ENCODE assay signal across 11 cellular contexts in genomic region chr18:58135170-58135569, GRCh38.
DNase-seq lines count a peak whose midpoint lies in the region; ATAC-seq lines count a peak whose summit lies in the region.
"Had no signal": no experiment of that assay in that cellular context is flagged by ENCODE, and none has a peak within 500 bp of the region (broad histone marks: within the 10 kb centered on the region; RNA-seq: fewer than 3 reads in every experiment).

No MANE protein-coding gene starts in this region.

- DNase-seq in GM04503 (ENCODE audit: low read depth) (peak; percentile 89), amniotic epithelial cell (ENCODE audit: low read depth) (peak; percentile 89), NCI-H1436 treated with DMSO at 0.1 percent for 48 hours (lab: John Stamatoyannopoulos, UW) (no peak), middle frontal gyrus (ENCODE audit: extremely low spot score, low spot score) (no peak), cerebellar nuclear complex (lab: John Stamatoyannopoulos, UW) (no peak), dermis blood vessel endothelial cell (no peak)
- DNase-seq in natural killer cell treated with Interleukin-12 subunit alpha and Interleukin-12 subunit beta and Interleukin-15 and Interleukin-18, amount 100 ng/mL, for 72 hours (ENCODE audit: low spot score): no peak
- DNase-seq: aorta, GOT3 had no signal

- H3K4me1 Mint-ChIP-seq in natural killer cell treated with Interleukin-12 subunit alpha and Interleukin-12 subunit beta and Interleukin-15 and Interleukin-18, amount 100 ng/mL, for 72 hours (ENCODE audit: low read depth in 2 of 2): peaks cover 11 to 12% of the 10 kb centered on the region in 2 donors

- H3K27me3 Mint-ChIP-seq in natural killer cell treated with Interleukin-12 subunit alpha and Interleukin-12 subunit beta and Interleukin-15 and Interleukin-18, amount 100 ng/mL, for 72 hours: peaks cover 6 to 8% of the 10 kb centered on the region in 2 donors

- no peak overlapping the region for H3K27ac Mint-ChIP-seq in natural killer cell treated with Interleukin-12 subunit alpha and Interleukin-12 subunit beta and Interleukin-15 and Interleukin-18, amount 100 ng/mL, for 72 hours

- no peak overlapping the region for H3K4me3 Mint-ChIP-seq in natural killer cell treated with Interleukin-12 subunit alpha and Interleukin-12 subunit beta and Interleukin-15 and Interleukin-18, amount 100 ng/mL, for 72 hours
- H3K4me3 Mint-ChIP-seq: neural crest cell had no signal

- H3K36me3 Mint-ChIP-seq in natural killer cell treated with Interleukin-12 subunit alpha and Interleukin-12 subunit beta and Interleukin-15 and Interleukin-18, amount 100 ng/mL, for 72 hours: no peaks in the 10 kb centered on the region

- peak; percentile 56 for ATAC-seq in HG02678 (IDR thresholded peaks at IDR 0.05; ENCODE audit: unreplicated experiment)
- peak; percentile 79 to 80 for ATAC-seq in natural killer cell treated with Interleukin-12 subunit alpha and Interleukin-12 subunit beta and Interleukin-15 and Interleukin-18, amount 100 ng/mL, for 72 hours

- no peaks in the 10 kb centered on the region for H3K9me3 Mint-ChIP-seq in natural killer cell treated with Interleukin-12 subunit alpha and Interleukin-12 subunit beta and Interleukin-15 and Interleukin-18, amount 100 ng/mL, for 72 hours
- H3K9me3 Mint-ChIP-seq: neural crest cell had no signal

Comparison
In these comparisons a context has a peak if more than half of its experiments do, and no peak if none do; other contexts are left out.
1. DNase-seq: peak in GM04503 (single experiment) and amniotic epithelial cell (single experiment); none in natural killer cell treated with Interleukin-12 subunit alpha and Interleukin-12 subunit beta and Interleukin-15 and Interleukin-18, amount 100 ng/mL, for 72 hours (single experiment), NCI-H1436 treated with DMSO at 0.1 percent for 48 hours (single experiment), middle frontal gyrus (single experiment), cerebellar nuclear complex (0 of 2) and dermis blood vessel endothelial cell (single experiment).